Comparison of ENCODE assay signal across 9 cellular contexts in the genomic region with DNA sequence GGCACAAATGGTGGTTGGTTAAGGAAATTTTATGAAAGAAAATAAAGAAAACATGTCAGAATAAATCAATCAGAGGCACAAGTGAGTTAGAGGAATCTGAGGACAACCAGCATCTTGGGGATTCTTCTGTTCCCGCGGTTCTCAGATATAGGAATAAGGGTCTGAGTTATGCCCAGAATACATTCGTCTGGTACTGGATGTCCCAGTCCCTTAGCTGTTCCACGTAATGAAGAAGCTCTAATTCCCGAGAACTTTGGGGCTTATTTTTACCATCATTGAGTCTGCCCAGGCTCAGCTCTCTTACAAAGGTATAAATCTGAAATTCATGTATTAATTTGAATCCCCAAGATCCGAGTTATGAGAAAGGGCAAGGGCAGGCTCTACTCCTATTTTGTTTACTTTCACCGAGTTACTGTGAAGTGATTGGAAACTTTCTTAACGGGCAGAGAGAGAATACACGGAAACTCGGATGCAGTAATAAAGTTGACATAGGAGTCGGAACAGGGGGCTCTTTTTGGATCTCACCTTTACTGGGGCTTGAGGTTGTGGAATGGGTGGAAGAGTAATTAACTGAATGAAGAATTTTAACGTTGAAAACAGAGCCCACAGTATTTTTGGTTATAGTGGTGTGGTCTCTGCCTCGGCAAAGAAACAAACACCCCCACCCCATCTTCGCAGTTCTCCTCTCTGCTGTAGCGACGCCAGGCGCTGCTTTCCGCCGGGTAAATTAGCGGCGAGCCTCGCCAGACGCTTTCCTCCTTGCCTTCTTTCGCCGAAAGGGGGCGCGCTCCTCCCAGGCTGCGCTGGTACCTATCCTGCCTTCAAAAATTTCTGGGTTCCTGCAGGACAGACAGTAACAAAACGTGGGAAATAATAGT. TPM values are rescaled to one million over a fixed set of nuclear protein-coding genes. Genes with fewer than 3 reads are reported as not detected.
DNase-seq lines count a peak whose midpoint lies in the region; ATAC-seq and TF ChIP-seq lines count a peak whose summit lies in the region.
"Had no signal": no experiment of that assay in that cellular context is flagged by ENCODE, and none has a peak within 500 bp of the region (broad histone marks: within the 10 kb centered on the region; RNA-seq: fewer than 3 reads in every experiment).

No MANE protein-coding gene starts in this region.

- H3K4me3 ChIP-seq in right atrium auricular region (peak overlapping the region in 1 of 2 donors; percentile 5), spleen (no peak overlapping the region)

- WGBS in spleen, 5 donors, result 7 to 16% (median 11%) methylated on average over 29 of the region's 29 CpGs

- H3K36me3 Mint-ChIP-seq in activated CD4-positive, alpha-beta memory T cell treated with anti-CD3 and anti-CD28 coated beads, Interleukin-2, amount 10 ng/mL, durations not matched to agents 7 days and 5 days (ENCODE audit: low read depth), result no peaks in the 10 kb centered on the region

- no peak overlapping the region for H3K4me3 Mint-ChIP-seq in activated CD4-positive, alpha-beta memory T cell treated with anti-CD3 and anti-CD28 coated beads, Interleukin-2, amount 10 ng/mL, durations not matched to agents 7 days and 5 days
- H3K4me3 Mint-ChIP-seq: HFFc6 had no signal

- H3K9me3 Mint-ChIP-seq in activated CD4-positive, alpha-beta memory T cell treated with anti-CD3 and anti-CD28 coated beads, Interleukin-2, amount 10 ng/mL, durations not matched to agents 7 days and 5 days, result no peaks in the 10 kb centered on the region

- POLR2A ChIA-PET in activated CD4-positive, alpha-beta memory T cell treated with anti-CD3 and anti-CD28 coated beads, Interleukin-2, amount 10 ng/mL, durations not matched to agents 7 days and 5 days (lab: Charles Lee), result no interaction called here

- H3K36me3 ChIP-seq in right atrium auricular region (no peaks in the 10 kb centered on the region), spleen (no peaks in the 10 kb centered on the region)

- H3K27ac Mint-ChIP-seq in activated CD4-positive, alpha-beta memory T cell treated with anti-CD3 and anti-CD28 coated beads, Interleukin-2, amount 10 ng/mL, durations not matched to agents 7 days and 5 days, result no peak overlapping the region
- H3K27ac Mint-ChIP-seq: HFFc6 had no signal

- H3K4me1 Mint-ChIP-seq in activated CD4-positive, alpha-beta memory T cell treated with anti-CD3 and anti-CD28 coated beads, Interleukin-2, amount 10 ng/mL, durations not matched to agents 7 days and 5 days, result peaks cover 11% of the 10 kb centered on the region

- TF ChIP-seq CTCF in GM13976 (IDR thresholded peaks at IDR 0.05; ENCODE audit: borderline replicate concordance, control extremely low read depth, extremely low read depth, insufficient read depth, missing control alignments) (peak; percentile 40), right atrium auricular region (IDR thresholded peaks at IDR 0.05) (peak; percentile 46 to 78), spleen (IDR thresholded peaks at IDR 0.05 in 8 of 11, conservative IDR thresholded peaks at IDR 0.05 in 3 of 11) (peak in 6 of 11 experiments; percentile 20 to 53 (median 36))

- ATAC-seq in GM19351 (IDR thresholded peaks at IDR 0.05; ENCODE audit: unreplicated experiment) (no peak), GM21576 (IDR thresholded peaks at IDR 0.05; ENCODE audit: unreplicated experiment) (no peak), HG02938 (IDR thresholded peaks at IDR 0.05; ENCODE audit: unreplicated experiment) (no peak)

- H3K27ac ChIP-seq in right atrium auricular region, result peak overlapping the region in 1 of 2 donors; percentile 6
- H3K27ac ChIP-seq in spleen, result no peak overlapping the region

- intact Hi-C loops in spleen (cut with DNase I; ENCODE audit: low total_unique reads), result no loop called here

- CTCF ChIA-PET in activated CD4-positive, alpha-beta memory T cell treated with anti-CD3 and anti-CD28 coated beads, Interleukin-2, amount 10 ng/mL, durations not matched to agents 7 days and 5 days (lab: Charles Lee), result no interaction called here

- in situ Hi-C loops in GM13976 (cut with MboI; ENCODE audit: low sequenced_read_pairs, unreplicated experiment), result no loop called here

- peaks cover 77% of the 10 kb centered on the region for H3K27me3 Mint-ChIP-seq in activated CD4-positive, alpha-beta memory T cell treated with anti-CD3 and anti-CD28 coated beads, Interleukin-2, amount 10 ng/mL, durations not matched to agents 7 days and 5 days

- no peaks in the 10 kb centered on the region for H3K4me1 ChIP-seq in right atrium auricular region
- H3K4me1 ChIP-seq in spleen, result peaks cover 0 to 9% (median 0%) of the 10 kb centered on the region in 6 donors

- DNase-seq in GM13976 (ENCODE audit: low spot score), result peak; percentile 50
- DNase-seq in activated CD4-positive, alpha-beta memory T cell treated with anti-CD3 and anti-CD28 coated beads, Interleukin-2, amount 10 ng/mL, durations not matched to agents 7 days and 5 days, result peak; percentile 34
- DNase-seq in right atrium auricular region (ENCODE audit: low spot score), result no peak
- DNase-seq in spleen, result no peak
- DNase-seq in NCI-H526 (lab: John Stamatoyannopoulos, UW), result no peak
- DNase-seq: HFFc6 had no signal

- peaks cover 0 to 6% of the 10 kb centered on the region in 2 donors for H3K27me3 ChIP-seq in right atrium auricular region
- peaks cover 8 to 94% (median 55%) of the 10 kb centered on the region in 7 donors for H3K27me3 ChIP-seq in spleen (replicated peaks in 1 of 7)

- H3K9me3 ChIP-seq in right atrium auricular region (no peaks in the 10 kb centered on the region), spleen (no peaks in the 10 kb centered on the region)

- TF ChIP-seq POLR2A in spleen (IDR thresholded peaks at IDR 0.05), result no peak

RNA-seq across cellular contexts. Expression of a gene that starts 7.1 kb away (rescaled TPM):
- not detected for total RNA-seq in activated CD4-positive, alpha-beta memory T cell treated with anti-CD3 and anti-CD28 coated beads, Interleukin-2, amount 10 ng/mL, durations not matched to agents 7 days and 5 days
- total RNA-seq in right atrium auricular region (10 to 100 TPM; 23.9 to 55.1 TPM), spleen (1 to 10 TPM; 1.2 to 4.9 (median 3.0) TPM)
- polyA plus RNA-seq in spleen, result 1 to 10 TPM; 3.1 to 5.9 (median 4.6) TPM

Comparison
In these comparisons a context has a peak if more than half of its experiments do, and no peak if none do; other contexts are left out.
1. DNase-seq: peak in GM13976 (single experiment) and activated CD4-positive, alpha-beta memory T cell treated with anti-CD3 and anti-CD28 coated beads, Interleukin-2, amount 10 ng/mL, durations not matched to agents 7 days and 5 days (single experiment); none in right atrium auricular region (single experiment), spleen (single experiment) and NCI-H526 (0 of 2).
2. RNA of a gene that starts 7.1 kb away (total RNA-seq): 23.9 to 55.1 TPM in right atrium auricular region; 1.2 to 4.9 TPM in spleen and not detected in activated CD4-positive, alpha-beta memory T cell treated with anti-CD3 and anti-CD28 coated beads, Interleukin-2, amount 10 ng/mL, durations not matched to agents 7 days and 5 days; every median in the first group is over 4 times any median in the second.
3. Peak in every context shown above with its lines, with median percentiles within 50 percentile points of each other: CTCF ChIP-seq.